In genomic region chr1:25608488-25609178, GRCh38 we compare ENCODE assay signal across 8 cellular contexts.
DNase-seq lines count a peak whose midpoint lies in the region; ATAC-seq and TF ChIP-seq lines count a peak whose summit lies in the region.

No MANE protein-coding gene starts in this region.

- H3K79me2 ChIP-seq in DND-41 (ENCODE audit: insufficient read depth, low read length): no peaks in the 10 kb centered on the region

- no peaks in the 10 kb centered on the region for H3K36me3 ChIP-seq in DND-41 (ENCODE audit: insufficient read depth, low read length)

- H3K4me2 ChIP-seq in DND-41 (ENCODE audit: insufficient read depth, low read length): peak overlapping the region; percentile 29; the same call in 1 of the 2 replicates

- H4K20me1 ChIP-seq in DND-41 (ENCODE audit: insufficient read depth, low read length): no peaks in the 10 kb centered on the region

- no peak overlapping the region for H3K27ac ChIP-seq in DND-41 (ENCODE audit: low read length)

- H3K27me3 ChIP-seq in DND-41 (ENCODE audit: insufficient read depth, low read length, poor library complexity): peaks cover 25% of the 10 kb centered on the region

- peak; percentile 77 for TF ChIP-seq CTCF in DND-41 (IDR thresholded peaks at IDR 0.05; ENCODE audit: borderline replicate concordance, extremely low read depth, low read length, poor library complexity, severe bottlenecking)

- H3K4me3 ChIP-seq in DND-41 (ENCODE audit: low read depth in 1 of 2, low read length in 2 of 2): no peak overlapping the region

- H2AFZ ChIP-seq in DND-41 (ENCODE audit: low read depth, low read length): no peak overlapping the region

- peak; percentile 99 for ATAC-seq in DND-41 (ENCODE audit: insufficient read depth, low read depth)
- ATAC-seq in HG02763 (IDR thresholded peaks at IDR 0.05; ENCODE audit: unreplicated experiment): peak; percentile 61
- no peak for ATAC-seq in HG03439 (IDR thresholded peaks at IDR 0.05; ENCODE audit: unreplicated experiment)

- DNase-seq in DND-41 (peak; percentile 83), NCI-H446 (lab: John Stamatoyannopoulos, UW) (peak; percentile 74 to 86), kidney glomerular epithelial cell (lab: John Stamatoyannopoulos, UW) (peak; percentile 28)
- DNase-seq in activated CD4-positive, CD25-positive, alpha-beta regulatory T cell treated with anti-CD3 and anti-CD28 coated beads, Interleukin-2, amount 50 U/mL, for 72 hours: peak; percentile 80
- peak; percentile 82 for DNase-seq in central memory CD4-positive, alpha-beta T cell
- DNase-seq in stimulated activated CD4-positive, alpha-beta T cell treated with anti-CD3 and anti-CD28 coated beads, Interleukin-2, amount 100 ng/mL, for 24 hours: peak; percentile 92

- H3K9ac ChIP-seq in DND-41 (ENCODE audit: low read depth, low read length): no peak overlapping the region

- H3K9me3 ChIP-seq in DND-41 (ENCODE audit: insufficient read depth, low read length, severe bottlenecking): no peaks in the 10 kb centered on the region

- peaks cover 4% of the 10 kb centered on the region; the same call in 1 of the 2 replicates for H3K4me1 ChIP-seq in DND-41 (ENCODE audit: insufficient read depth, low read length)

Comparison
In these comparisons a context has a peak if more than half of its experiments do, and no peak if none do; other contexts are left out.
1. DNase-seq: peak in every context shown above with its lines; median percentile 92 in stimulated activated CD4-positive, alpha-beta T cell treated with anti-CD3 and anti-CD28 coated beads, Interleukin-2, amount 100 ng/mL, for 24 hours; 83 in DND-41; 82 in central memory CD4-positive, alpha-beta T cell; 80 in NCI-H446; 80 in activated CD4-positive, CD25-positive, alpha-beta regulatory T cell treated with anti-CD3 and anti-CD28 coated beads, Interleukin-2, amount 50 U/mL, for 72 hours; 28 in kidney glomerular epithelial cell.